17 cellular contexts compared by ENCODE assay signal in the genomic region with DNA sequence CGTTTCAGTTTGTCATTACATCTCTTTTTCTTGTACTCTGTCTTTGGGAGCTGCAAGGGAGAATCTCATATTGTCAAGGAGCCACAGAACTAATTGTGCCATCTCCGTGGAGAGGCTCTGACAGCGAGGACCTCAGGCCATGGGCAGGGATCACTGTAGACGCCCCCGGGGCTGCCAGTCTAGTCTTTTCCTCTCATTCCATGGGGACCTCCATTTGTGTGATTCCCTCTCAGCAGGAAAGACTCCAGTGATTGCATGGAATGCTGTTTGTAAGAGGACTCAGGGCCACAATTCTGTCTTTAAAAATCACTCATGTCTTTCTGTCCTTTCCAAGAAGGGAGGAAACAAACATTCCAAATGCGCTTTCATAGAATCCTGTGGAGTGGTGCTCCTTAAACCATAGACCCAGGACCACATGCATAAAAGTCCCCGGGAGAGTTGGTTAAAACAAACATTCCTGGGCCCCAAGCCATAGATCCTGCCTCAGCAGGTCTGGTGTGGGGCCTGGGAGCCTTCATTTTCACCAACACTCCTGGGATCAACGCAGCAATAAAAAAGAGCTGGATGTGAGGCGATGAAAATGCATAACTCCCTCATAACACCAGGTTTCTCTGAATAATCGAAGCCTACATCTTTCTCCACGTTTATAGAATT.
"Had no signal": no experiment of that assay in that cellular context is flagged by ENCODE, and none has a peak within 500 bp of the region (broad histone marks: within the 10 kb centered on the region; RNA-seq: fewer than 3 reads in every experiment).

No MANE protein-coding gene starts in this region.

- H3K36me3 ChIP-seq: uterus had no signal

- H3K4me1 ChIP-seq: stomach, uterus had no signal

- H3K27ac Mint-ChIP-seq: naive thymus-derived CD4-positive, alpha-beta T cell; nephron progenitor cell; type B pancreatic cell had no signal

- H3K4me1 Mint-ChIP-seq: naive thymus-derived CD4-positive, alpha-beta T cell had no signal

- ATAC-seq: esophagus mucosa; left cardiac atrium; naive thymus-derived CD4-positive, alpha-beta T cell; right cardiac atrium had no signal

- H3K27me3 Mint-ChIP-seq: type B pancreatic cell had no signal

- H3K36me3 Mint-ChIP-seq: naive thymus-derived CD4-positive, alpha-beta T cell; type B pancreatic cell had no signal

- H3K4me3 Mint-ChIP-seq: naive thymus-derived CD4-positive, alpha-beta T cell; nephron progenitor cell; type B pancreatic cell had no signal

- H3K9me3 ChIP-seq: heart right ventricle, stomach, thoracic aorta, uterus had no signal

- H3K9me3 Mint-ChIP-seq: type B pancreatic cell had no signal

- H3K4me3 ChIP-seq: heart right ventricle, stomach, thoracic aorta, uterus had no signal

- H3K27ac ChIP-seq: stomach, thoracic aorta, uterus had no signal

- DNase-seq: effector memory CD4-positive, alpha-beta T cell; heart right ventricle; hypothalamus; left cardiac atrium; naive thymus-derived CD4-positive, alpha-beta T cell; nephron progenitor cell; posterior cingulate gyrus; right cardiac atrium; small intestine; stimulated activated CD4-positive, alpha-beta T cell treated with anti-CD3 and anti-CD28 coated beads, Interleukin-12 subunit alpha, Interleukin-12 subunit beta, amount 100 ng/mL, for 4 hours; stimulated activated naive CD4-positive, alpha-beta T cell; stomach; substantia nigra; uterus had no signal

- H3K27me3 ChIP-seq: heart right ventricle, stomach, uterus had no signal
